ENCODE assay signal across 1 cellular context in the genomic region with DNA sequence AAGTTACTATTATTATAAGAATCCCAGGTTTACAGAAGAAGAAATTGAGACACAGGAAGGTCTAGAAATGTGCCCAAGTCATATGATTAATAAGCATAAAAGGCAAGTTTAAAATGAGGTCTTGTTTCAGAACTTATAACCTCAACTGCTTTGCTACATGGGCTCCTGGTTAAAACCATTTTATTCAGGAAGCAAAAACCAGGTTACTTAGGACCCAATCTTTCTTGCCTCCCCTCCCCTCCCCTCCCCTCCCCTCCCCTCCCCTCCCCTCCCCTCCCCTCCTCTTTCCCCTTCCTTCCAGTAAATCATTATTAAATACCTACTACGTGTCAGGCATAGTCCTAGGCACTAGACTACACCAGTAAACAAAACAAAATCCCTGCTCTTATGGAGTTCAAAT.
TF ChIP-seq lines count a peak whose summit lies in the region.

No MANE protein-coding gene starts in this region.

TF ChIP-seq in GM23338, 12 proteins besides CTCF, POLR2A, EP300 and RAD21 (continued from another document):
- no peak for TF ChIP-seq POLR2AphosphoS5 (IDR thresholded peaks at IDR 0.05; ENCODE audit: low read depth)
- no peak for TF ChIP-seq CREB1 (CRISPR knock-in tag; IDR thresholded peaks at IDR 0.05; ENCODE audit: low read depth)
